ENCODE assay signal across 17 cellular contexts in genomic region chr13:51303063-51303552, GRCh38. TPM values are rescaled to one million over a fixed set of nuclear protein-coding genes. Genes with fewer than 3 reads are reported as not detected.
"Had no signal": no experiment of that assay in that cellular context is flagged by ENCODE, and none has a peak within 500 bp of the region (broad histone marks: within the 10 kb centered on the region; RNA-seq: fewer than 3 reads in every experiment).

No MANE protein-coding gene starts in this region.

- H3K4me3 Mint-ChIP-seq: activated naive CD4-positive, alpha-beta T cell treated with anti-CD3 and anti-CD28 coated beads, Interleukin-2, amount 50 U/mL, for 24 hours; neural crest cell; stimulated activated naive CD8-positive, alpha-beta T cell treated with anti-CD3 and anti-CD28 coated beads, Interleukin-15, Interleukin-2, amounts not matched to agents 100 ng/mL and 50 ng/mL, for 24 hours had no signal

- H3K27me3 ChIP-seq: pancreas, testis, upper lobe of right lung had no signal

- H3K9me3 Mint-ChIP-seq: activated naive CD4-positive, alpha-beta T cell treated with anti-CD3 and anti-CD28 coated beads, Interleukin-2, amount 50 U/mL, for 24 hours; neural crest cell; stimulated activated naive CD8-positive, alpha-beta T cell treated with anti-CD3 and anti-CD28 coated beads, Interleukin-15, Interleukin-2, amounts not matched to agents 100 ng/mL and 50 ng/mL, for 24 hours had no signal

- H3K36me3 Mint-ChIP-seq: activated naive CD4-positive, alpha-beta T cell treated with anti-CD3 and anti-CD28 coated beads, Interleukin-2, amount 50 U/mL, for 24 hours had no signal

- DNase-seq: activated CD4-positive, alpha-beta T cell treated with anti-CD3 and anti-CD28 coated beads, Interleukin-2, amount 50 U/mL, for 1 hour; activated T-cell treated with anti-CD3 and anti-CD28 coated beads, Interleukin-2, amount 50 U/mL, for 1 hour; central memory CD4-positive, alpha-beta T cell; cortex of kidney; erythroblast; mesendoderm; pancreas; stimulated activated CD4-positive, alpha-beta T cell treated with anti-CD3 and anti-CD28 coated beads, Interleukin-15, amount 100 ng/mL, for 24 hours; stimulated activated CD4-positive, alpha-beta T cell treated with anti-CD3 and anti-CD28 coated beads, Interleukin-4, amount 100 ng/mL, for 24 hours; T-helper 2 cell; testis; upper lobe of right lung had no signal

- H3K4me1 ChIP-seq: pancreas, testis, upper lobe of right lung had no signal

- H3K27me3 Mint-ChIP-seq: activated naive CD4-positive, alpha-beta T cell treated with anti-CD3 and anti-CD28 coated beads, Interleukin-2, amount 50 U/mL, for 24 hours; stimulated activated naive CD8-positive, alpha-beta T cell treated with anti-CD3 and anti-CD28 coated beads, Interleukin-15, Interleukin-2, amounts not matched to agents 100 ng/mL and 50 ng/mL, for 24 hours had no signal

- ATAC-seq: pancreas, upper lobe of right lung had no signal

- H3K9me3 ChIP-seq: pancreas, testis, upper lobe of right lung had no signal

- H3K27ac ChIP-seq: pancreas, testis, upper lobe of right lung had no signal

- H3K4me1 Mint-ChIP-seq: activated naive CD4-positive, alpha-beta T cell treated with anti-CD3 and anti-CD28 coated beads, Interleukin-2, amount 50 U/mL, for 24 hours; neural crest cell had no signal

- H3K4me3 ChIP-seq: pancreas, testis, upper lobe of right lung had no signal

- H3K27ac Mint-ChIP-seq: activated naive CD4-positive, alpha-beta T cell treated with anti-CD3 and anti-CD28 coated beads, Interleukin-2, amount 50 U/mL, for 24 hours; stimulated activated naive CD8-positive, alpha-beta T cell treated with anti-CD3 and anti-CD28 coated beads, Interleukin-15, Interleukin-2, amounts not matched to agents 100 ng/mL and 50 ng/mL, for 24 hours had no signal

- H3K36me3 ChIP-seq: pancreas, upper lobe of right lung had no signal

RNA-seq across cellular contexts. Expression of gene SERPINE3, which starts 36.4 kb away (rescaled TPM):
- total RNA-seq: kidney epithelial cell, liver, neural crest cell, pancreas, upper lobe of right lung had no signal
- polyA plus RNA-seq: pancreas had no signal
